In the genomic region with DNA sequence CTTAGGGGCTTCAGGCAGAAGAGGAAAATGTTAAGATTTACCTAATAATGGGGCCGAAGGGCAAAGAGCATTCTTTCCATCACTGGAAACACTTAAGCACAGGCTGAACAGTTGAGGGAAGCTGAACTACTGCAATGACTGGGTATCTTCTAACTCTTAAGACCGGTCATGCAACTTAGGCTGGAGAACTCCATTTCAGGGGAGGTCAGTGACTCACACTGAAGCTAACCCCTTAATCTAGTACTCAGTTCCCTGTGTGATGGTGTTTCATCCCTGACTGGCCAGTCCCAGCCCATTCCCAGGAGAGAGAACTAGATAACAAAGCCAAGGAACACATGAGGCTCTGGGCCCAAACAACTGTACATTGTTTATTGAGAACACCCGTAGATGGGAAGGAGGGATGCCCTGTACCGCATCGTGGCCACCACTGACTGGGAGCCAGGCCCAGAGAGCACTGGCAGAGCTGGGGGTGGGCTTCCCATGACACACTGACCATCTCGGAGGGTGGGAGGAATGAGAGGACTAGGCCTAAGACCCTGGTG, we compare ENCODE assay signal across 1 cellular context.
TF ChIP-seq lines count a peak whose summit lies in the region.

No MANE protein-coding gene starts in this region.

TF ChIP-seq in IMR-90, 13 proteins besides CTCF, POLR2A, EP300 and RAD21:
- TF ChIP-seq BHLHE40 (IDR thresholded peaks at IDR 0.05; ENCODE audit: low read depth, low read length) (no peak), RFX5 (IDR thresholded peaks at IDR 0.05; ENCODE audit: low read depth, low read length) (no peak), RCOR1 (IDR thresholded peaks at IDR 0.05; ENCODE audit: insufficient replicate concordance, low read length) (no peak), CHD1 (IDR thresholded peaks at IDR 0.05; ENCODE audit: low read depth, low read length) (no peak), SMC3 (IDR thresholded peaks at IDR 0.05; ENCODE audit: low read depth, low read length) (no peak), MAFK (IDR thresholded peaks at IDR 0.05; ENCODE audit: low read depth, low read length) (no peak), NFE2L2 (IDR thresholded peaks at IDR 0.05; ENCODE audit: low read depth, low read length) (no peak), FOS (IDR thresholded peaks at IDR 0.05; ENCODE audit: low read depth, low read length) (no peak), CEBPB (IDR thresholded peaks at IDR 0.05; ENCODE audit: low read depth, low read length) (no peak)
- TF ChIP-seq, protein P1, sequence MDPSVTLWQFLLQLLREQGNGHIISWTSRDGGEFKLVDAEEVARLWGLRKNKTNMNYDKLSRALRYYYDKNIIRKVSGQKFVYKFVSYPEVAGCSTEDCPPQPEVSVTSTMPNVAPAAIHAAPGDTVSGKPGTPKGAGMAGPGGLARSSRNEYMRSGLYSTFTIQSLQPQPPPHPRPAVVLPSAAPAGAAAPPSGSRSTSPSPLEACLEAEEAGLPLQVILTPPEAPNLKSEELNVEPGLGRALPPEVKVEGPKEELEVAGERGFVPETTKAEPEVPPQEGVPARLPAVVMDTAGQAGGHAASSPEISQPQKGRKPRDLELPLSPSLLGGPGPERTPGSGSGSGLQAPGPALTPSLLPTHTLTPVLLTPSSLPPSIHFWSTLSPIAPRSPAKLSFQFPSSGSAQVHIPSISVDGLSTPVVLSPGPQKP (IDR thresholded peaks at IDR 0.05; ENCODE audit: borderline replicate concordance, low read depth, low read length): no peak
- TF ChIP-seq, protein P2, sequence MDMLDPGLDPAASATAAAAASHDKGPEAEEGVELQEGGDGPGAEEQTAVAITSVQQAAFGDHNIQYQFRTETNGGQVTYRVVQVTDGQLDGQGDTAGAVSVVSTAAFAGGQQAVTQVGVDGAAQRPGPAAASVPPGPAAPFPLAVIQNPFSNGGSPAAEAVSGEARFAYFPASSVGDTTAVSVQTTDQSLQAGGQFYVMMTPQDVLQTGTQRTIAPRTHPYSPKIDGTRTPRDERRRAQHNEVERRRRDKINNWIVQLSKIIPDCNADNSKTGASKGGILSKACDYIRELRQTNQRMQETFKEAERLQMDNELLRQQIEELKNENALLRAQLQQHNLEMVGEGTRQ (IDR thresholded peaks at IDR 0.05; ENCODE audit: low read depth, low read length): no peak
